Comparison of ENCODE assay signal across 24 cellular contexts in genomic region chr7:68958571-68958970, GRCh38.
"Had no signal": no experiment of that assay in that cellular context is flagged by ENCODE, and none has a peak within 500 bp of the region (broad histone marks: within the 10 kb centered on the region; RNA-seq: fewer than 3 reads in every experiment).

No MANE protein-coding gene starts in this region.

- H3K4me3 ChIP-seq: hepatocyte, left ventricle myocardium inferior, lung, ovary, sigmoid colon, smooth muscle cell, tibial nerve, uterus had no signal

- H3K4me1 Mint-ChIP-seq: stimulated activated memory B cell treated with anti-CD40 and anti-IgM and Interleukin-4, amounts not matched to agents 10 μg/mL and 1 μg/mL and 100 μg/mL, for 72 hours; stimulated activated naive CD8-positive, alpha-beta T cell treated with anti-CD3 and anti-CD28 coated beads, Interleukin-15, amount 100 ng/mL, for 72 hours had no signal

- DNase-seq: islet precursor cell; left ventricle myocardium inferior; mesendoderm; naive B cell; ovary; right cardiac atrium; sigmoid colon; stimulated activated CD4-positive, alpha-beta T cell treated with anti-CD3 and anti-CD28 coated beads, Interleukin-1b, Interleukin-23, amount 100 ng/mL, for 48 hours; stimulated activated CD4-positive, alpha-beta T cell treated with anti-CD3 and anti-CD28 coated beads, Interleukin-2, amount 100 ng/mL, for 48 hours; stimulated activated CD4-positive, alpha-beta T cell treated with anti-CD3 and anti-CD28 coated beads, Interleukin-4, amount 100 ng/mL, for 4 hours; stimulated activated CD8-positive, alpha-beta memory T cell treated with anti-CD3 and anti-CD28 coated beads, Interleukin-4, amount 100 ng/mL, for 48 hours; stimulated activated naive CD4-positive, alpha-beta T cell treated with Interleukin-2 at 50 U/mL for 16 hours; stimulated activated naive CD8-positive, alpha-beta T cell treated with anti-CD3 and anti-CD28 coated beads, Interleukin-15, amount 100 ng/mL, for 72 hours; substantia nigra; uterus had no signal

- H3K9me3 Mint-ChIP-seq: type B pancreatic cell had no signal

- H3K36me3 Mint-ChIP-seq: mesothelial cell of epicardium; natural killer cell treated with Interleukin-12 subunit alpha and Interleukin-12 subunit beta and Interleukin-15 and Interleukin-18, amount 100 ng/mL, for 72 hours; stimulated activated memory B cell treated with anti-CD40 and anti-IgM and Interleukin-4, amounts not matched to agents 10 μg/mL and 1 μg/mL and 100 μg/mL, for 72 hours; type B pancreatic cell had no signal

- H3K27ac ChIP-seq: hepatocyte, left ventricle myocardium inferior, ovary, sigmoid colon, tibial nerve, uterus had no signal

- H3K4me2 ChIP-seq: hepatocyte, smooth muscle cell had no signal

- H3K36me3 ChIP-seq: left ventricle myocardium inferior, ovary, sigmoid colon, tibial nerve, uterus had no signal

- H2AFZ ChIP-seq: hepatocyte had no signal

- H3K27me3 ChIP-seq: hepatocyte, ovary, tibial nerve, uterus had no signal

- H3K27me3 Mint-ChIP-seq: natural killer cell treated with Interleukin-12 subunit alpha and Interleukin-12 subunit beta and Interleukin-15 and Interleukin-18, amount 100 ng/mL, for 72 hours had no signal

- ATAC-seq: natural killer cell treated with Interleukin-12 subunit alpha and Interleukin-12 subunit beta and Interleukin-15 and Interleukin-18, amount 100 ng/mL, for 72 hours; right cardiac atrium; stimulated activated memory B cell treated with anti-CD40 and anti-IgM and Interleukin-4, amounts not matched to agents 10 μg/mL and 1 μg/mL and 100 μg/mL, for 72 hours; stimulated activated naive CD8-positive, alpha-beta T cell treated with anti-CD3 and anti-CD28 coated beads, Interleukin-15, amount 100 ng/mL, for 72 hours had no signal

- H3K79me2 ChIP-seq: hepatocyte had no signal

- H3K4me1 ChIP-seq: left ventricle myocardium inferior, tibial nerve, uterus had no signal

- H3K27ac Mint-ChIP-seq: mesothelial cell of epicardium; naive B cell; natural killer cell treated with Interleukin-12 subunit alpha and Interleukin-12 subunit beta and Interleukin-15 and Interleukin-18, amount 100 ng/mL, for 72 hours; progenitor cell of endocrine pancreas; stimulated activated memory B cell treated with anti-CD40 and anti-IgM and Interleukin-4, amounts not matched to agents 10 μg/mL and 1 μg/mL and 100 μg/mL, for 72 hours; stimulated activated naive CD8-positive, alpha-beta T cell treated with anti-CD3 and anti-CD28 coated beads, Interleukin-15, amount 100 ng/mL, for 72 hours; type B pancreatic cell had no signal

- H3K9me3 ChIP-seq: left ventricle myocardium inferior, ovary, uterus had no signal

- H3K4me3 Mint-ChIP-seq: mesothelial cell of epicardium; naive B cell; natural killer cell treated with Interleukin-12 subunit alpha and Interleukin-12 subunit beta and Interleukin-15 and Interleukin-18, amount 100 ng/mL, for 72 hours; stimulated activated memory B cell treated with anti-CD40 and anti-IgM and Interleukin-4, amounts not matched to agents 10 μg/mL and 1 μg/mL and 100 μg/mL, for 72 hours; stimulated activated naive CD8-positive, alpha-beta T cell treated with anti-CD3 and anti-CD28 coated beads, Interleukin-15, amount 100 ng/mL, for 72 hours; type B pancreatic cell had no signal
